ENCODE assay signal across 13 cellular contexts in the genomic region with DNA sequence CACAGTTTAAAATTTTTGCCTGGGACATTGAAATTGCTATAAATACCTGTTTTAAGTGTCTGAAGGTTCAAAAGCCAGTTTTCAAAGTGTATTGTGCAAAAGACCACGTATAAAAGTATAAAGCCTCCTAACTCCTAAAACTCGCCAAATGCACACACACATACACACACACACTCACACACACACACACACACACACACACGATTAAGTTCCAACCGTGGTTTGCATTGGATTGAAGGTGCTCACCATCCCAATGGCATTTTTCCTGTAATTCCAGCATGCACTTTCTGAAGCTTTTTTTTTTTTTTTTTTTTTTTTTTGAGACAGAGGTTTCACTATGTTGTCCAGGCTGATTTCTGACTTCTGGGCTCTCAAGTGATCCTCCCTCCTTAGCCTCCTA. TPM values are rescaled to one million over a fixed set of nuclear protein-coding genes. Genes with fewer than 3 reads are reported as not detected.
DNase-seq lines count a peak whose midpoint lies in the region; ATAC-seq and TF ChIP-seq lines count a peak whose summit lies in the region.
"Had no signal": no experiment of that assay in that cellular context is flagged by ENCODE, and none has a peak within 500 bp of the region (broad histone marks: within the 10 kb centered on the region; RNA-seq: fewer than 3 reads in every experiment).

No MANE protein-coding gene starts in this region.

- H3K27ac ChIP-seq in HCT116 (ENCODE audit: low read depth, low read length), result no peak overlapping the region
- peak overlapping the region; percentile 10 for H3K27ac ChIP-seq in muscle layer of colon (ENCODE audit: low read depth, low read length)
- H3K27ac ChIP-seq in transverse colon, result peak overlapping the region in 3 of 4 donors; percentile 86 to 95 (median 93)
- H3K27ac ChIP-seq in esophagus muscularis mucosa (replicated peaks in 1 of 4), result no peak overlapping the region
- H3K27ac ChIP-seq: A549, C4-2B had no signal

- TF ChIP-seq POLR2A in HCT116 (IDR thresholded peaks at IDR 0.05; ENCODE audit: borderline replicate concordance, extremely low read depth, insufficient read depth, insufficient read length) (no peak), transverse colon (IDR thresholded peaks at IDR 0.05) (no peak), esophagus muscularis mucosa (IDR thresholded peaks at IDR 0.05; ENCODE audit: low read depth) (no peak)

- RAD21 ChIA-PET in HCT116 (lab: Charles Lee; ENCODE audit: low non-redundant PET in 1 of 2, low total read pairs in 2 of 2, uncharacterized antibody in 2 of 2, unreplicated experiment in 2 of 2), result interaction anchor here in 1 of 2 experiments (0.6 kb wide), 1 partner anchor 441 kb away, joined by 3 read pairs; no protein-coding TSS in a partner anchor

- 44 to 52% methylated on average over 2 to 4 of the region's 4 CpGs for WGBS in transverse colon (ENCODE audit: low coverage in 1 of 2), 2 donors
- 57% methylated on average over 4 of the region's 4 CpGs for WGBS in esophagus muscularis mucosa

- H3K4me3 ChIP-seq in HCT116 (replicated peaks in 1 of 2; ENCODE audit: low read depth in 1 of 2, low read length in 2 of 2) (no peak overlapping the region), muscle layer of colon (ENCODE audit: low read depth in 1 of 2, low read length in 2 of 2) (no peak overlapping the region), transverse colon (no peak overlapping the region), esophagus muscularis mucosa (no peak overlapping the region)
- H3K4me3 ChIP-seq: A549 had no signal

- H2AFZ ChIP-seq in HCT116 (ENCODE audit: low read depth, low read length, poor library complexity, severe bottlenecking), result peak overlapping the region; percentile 89

- CTCF ChIA-PET in HCT116 (lab: Charles Lee) (no interaction called here), HEK293T (lab: Yijun Ruan, JAX) (interaction anchor here (0.7 kb wide), 1 partner anchor 26 kb away, joined by 5 read pairs; no protein-coding TSS in a partner anchor)

- TF ChIP-seq RAD21 in HCT116 (IDR thresholded peaks at IDR 0.05; ENCODE audit: low read depth), result no peak

- peaks cover 20% of the 10 kb centered on the region for H3K79me2 ChIP-seq in HCT116 (ENCODE audit: insufficient read depth, low read length)

- H3K36me3 ChIP-seq in HCT116 (ENCODE audit: control insufficient read depth in 1 of 2, insufficient read depth in 2 of 2, low read length in 2 of 2), result no peaks in the 10 kb centered on the region
- H3K36me3 ChIP-seq in muscle layer of colon (ENCODE audit: insufficient read depth, low read length), result no peaks in the 10 kb centered on the region
- H3K36me3 ChIP-seq in transverse colon, result no peaks in the 10 kb centered on the region
- H3K36me3 ChIP-seq in esophagus muscularis mucosa, result no peaks in the 10 kb centered on the region
- H3K36me3 ChIP-seq: BE2C had no signal

- peaks cover 3% of the 10 kb centered on the region; the same call in 1 of the 2 replicates for H3K27me3 ChIP-seq in HCT116 (ENCODE audit: insufficient read depth, low read length)
- H3K27me3 ChIP-seq in muscle layer of colon (ENCODE audit: control insufficient read depth in 1 of 2, insufficient read depth in 2 of 2, low read length in 2 of 2), result no peaks in the 10 kb centered on the region
- H3K27me3 ChIP-seq in transverse colon, result peaks cover 12% of the 10 kb centered on the region
- H3K27me3 ChIP-seq in esophagus muscularis mucosa, result peaks cover 0 to 3% (median 0%) of the 10 kb centered on the region in 4 donors
- H3K27me3 ChIP-seq: BE2C had no signal

- in situ Hi-C loops in transverse colon (cut with MboI; ENCODE audit: low pct_ligation_motif_present in 1 of 4, low pct_unique_long_range_greater_than_20kb in 1 of 4, low sequenced_read_pairs in 3 of 4), result no loop called here

- TF ChIP-seq EP300 in transverse colon (IDR thresholded peaks at IDR 0.05; ENCODE audit: low read depth) (no peak), esophagus muscularis mucosa (IDR thresholded peaks at IDR 0.05) (no peak)

- H3K9me3 ChIP-seq in HCT116 (ENCODE audit: control insufficient read depth in 1 of 2, insufficient read depth in 1 of 2, low read depth in 1 of 2, low read length in 2 of 2) (no peaks in the 10 kb centered on the region), muscle layer of colon (ENCODE audit: low read length) (no peaks in the 10 kb centered on the region), transverse colon (no peaks in the 10 kb centered on the region), esophagus muscularis mucosa (no peaks in the 10 kb centered on the region)
- H3K9me3 ChIP-seq: A549, BE2C had no signal

- peak overlapping the region; percentile 50 for H3K4me2 ChIP-seq in HCT116 (ENCODE audit: low read length)

- BruUV-seq in HCT116 (replicated peaks; lab: Mats Ljungman, UMichigan), result no TSS peak

- H3K9me2 ChIP-seq in HCT116 (ENCODE audit: insufficient read depth), result no peaks in the 10 kb centered on the region

- TF ChIP-seq CTCF in HCT116 (IDR thresholded peaks at IDR 0.05 in 2 of 3, conservative IDR thresholded peaks at IDR 0.05 in 1 of 3; ENCODE audit: borderline replicate concordance in 1 of 3, insufficient read depth in 1 of 3, low read depth in 2 of 3, low read length in 2 of 3) (no peak), transverse colon (IDR thresholded peaks at IDR 0.05) (no peak), esophagus muscularis mucosa (IDR thresholded peaks at IDR 0.05) (no peak)

- H3K4me1 ChIP-seq in HCT116 (ENCODE audit: control insufficient read depth in 1 of 2, insufficient read depth in 2 of 2, low read length in 2 of 2) (peaks cover 19 to 40% of the 10 kb centered on the region in 2 experiments; a peak in 3 of 4 replicates), muscle layer of colon (ENCODE audit: insufficient read depth, low read length) (peaks cover 22% of the 10 kb centered on the region), transverse colon (peaks cover 6 to 24% (median 13%) of the 10 kb centered on the region in 4 donors), esophagus muscularis mucosa (peaks cover 13 to 46% (median 42%) of the 10 kb centered on the region in 4 donors)

- POLR2A ChIA-PET in HCT116 (lab: Charles Lee), result no interaction called here
- POLR2A ChIA-PET in HEK293T (lab: Yijun Ruan, JAX), result no interaction called here

- no peak for DNase-seq in HCT116 (ENCODE audit: low read depth, low spot score)
- no peak for DNase-seq in HEK293T (ENCODE audit: extremely low spot score)
- DNase-seq in transverse colon, result no peak
- no peak for DNase-seq in esophagus muscularis mucosa (ENCODE audit: extremely low spot score)
- DNase-seq in NK-92 treated with Interleukin-12 subunit alpha and Interleukin-12 subunit beta, amount 100 ng/mL, for 24 hours (lab: John Stamatoyannopoulos, UW), result no peak
- DNase-seq: BE2C; CD8-positive, alpha-beta T cell; COR-L47; DMS153; HCEC 1CT had no signal

- ATAC-seq in HCT116, result no peak
- ATAC-seq: A549; CD8-positive, alpha-beta T cell had no signal

- no peak overlapping the region for H3K9ac ChIP-seq in HCT116 (ENCODE audit: low read length)
- H3K9ac ChIP-seq in muscle layer of colon (ENCODE audit: low read length), result no peak overlapping the region

- no peaks in the 10 kb centered on the region for H4K20me1 ChIP-seq in HCT116 (ENCODE audit: insufficient read depth)

- intact Hi-C loops in HCT116 (cut with micrococcal nuclease), result no loop called here
- intact Hi-C loops in transverse colon (cut with DNase I; ENCODE audit: low total_unique reads), result loop anchor here (10.0 kb wide), 1 partner anchor 49 kb away; a partner anchor contains a TSS
- intact Hi-C loops in esophagus muscularis mucosa (cut with DNase I), result loop anchor here (5.0 kb wide), 1 partner anchor 52 kb away; a partner anchor contains a TSS

TF ChIP-seq in HCT116, 20 proteins besides CTCF, POLR2A, EP300 and RAD21 (continues in another document):
- TF ChIP-seq SIN3A (IDR thresholded peaks at IDR 0.05; ENCODE audit: low read depth), result no peak

TF ChIP-seq in HEK293T, 16 proteins besides CTCF, POLR2A, EP300 and RAD21:
- TF ChIP-seq TARDBP (IDR thresholded peaks at IDR 0.05) (no peak), ZNF384 (IDR thresholded peaks at IDR 0.05) (peak; percentile 79)

RNA-seq across cellular contexts. Expression of a gene that starts 2.8 kb away (rescaled TPM):
- 96.7 TPM for total RNA-seq in HCT116 (2021; ENCODE audit: unreplicated experiment)
- polyA plus RNA-seq in HCT116 (2012), result 70.0 and 88.2 TPM in 2 replicates
- 10 to 100 TPM; 26.3 to 47.1 (median 38.8) TPM for total RNA-seq in transverse colon
- total RNA-seq in esophagus muscularis mucosa, result 10 to 100 TPM; 31.4 to 41.6 (median 36.1) TPM

RNA-seq across cellular contexts. Expression of a gene that starts 51.5 kb away (rescaled TPM):
- total RNA-seq in HCT116 (2021; ENCODE audit: unreplicated experiment) (220 TPM), transverse colon (100 to 1,000 TPM in 1 of 4 donors, 10 to 100 TPM in 3; 35.2 to 117 (median 66.7) TPM), esophagus muscularis mucosa (10 to 100 TPM; 49.9 to 78.1 (median 52.9) TPM)
- polyA plus RNA-seq in HCT116 (2012), result 94.9 and 112 TPM in 2 replicates

Comparison
In these comparisons a context has a peak if more than half of its experiments do, and no peak if none do; other contexts are left out.
1. H3K27ac ChIP-seq: peak in muscle layer of colon (single experiment) and transverse colon (3 of 4); none in HCT116 (single experiment) and esophagus muscularis mucosa (0 of 4).